8 cellular contexts compared by ENCODE assay signal in the genomic region with DNA sequence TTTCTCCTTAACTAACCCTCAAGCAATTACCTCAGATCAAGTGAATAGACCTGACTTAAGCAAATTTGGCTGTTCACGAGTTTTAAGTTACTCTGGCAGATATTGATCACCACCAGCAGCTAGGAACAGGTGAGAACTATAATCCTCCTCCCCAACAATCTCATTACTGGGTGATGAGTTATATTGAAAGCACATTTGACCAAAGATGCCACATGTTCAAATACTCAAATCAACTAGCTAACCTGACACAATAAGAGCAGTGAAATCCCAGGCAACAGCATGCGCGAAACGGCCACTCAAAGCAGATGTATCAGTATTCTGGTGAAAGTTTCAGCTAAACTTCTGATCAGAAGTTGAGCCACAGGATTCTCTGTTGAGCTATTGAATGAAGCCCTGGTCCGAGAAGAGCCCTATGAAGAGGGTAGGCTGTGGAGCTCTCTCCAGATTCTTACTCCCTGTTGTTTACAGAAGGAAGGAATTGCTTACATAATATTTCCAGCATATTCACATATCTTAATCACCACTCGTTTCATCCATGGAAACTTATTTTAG. TPM values are rescaled to one million over a fixed set of nuclear protein-coding genes. Genes with fewer than 3 reads are reported as not detected.
A peak's percentile ranks its signal among the peaks of the same experiment; 100 is the strongest.
DNase-seq lines count a peak whose midpoint lies in the region; ATAC-seq and TF ChIP-seq lines count a peak whose summit lies in the region.

No MANE protein-coding gene starts in this region.

- WGBS in mesendoderm (ENCODE audit: extremely low coverage, insufficient coverage, low lambda C conversion rate): no CpG with 5 or more reads among the region's 6 CpGs

- H3K4me1 Mint-ChIP-seq in activated CD8-positive, alpha-beta T cell treated with anti-CD3 and anti-CD28 coated beads for 36 hours (ENCODE audit: low read depth): peaks cover 18% of the 10 kb centered on the region
- peaks cover 9% of the 10 kb centered on the region for H3K4me1 Mint-ChIP-seq in activated CD8-positive, alpha-beta T cell treated with anti-CD3 and anti-CD28 coated beads, Interleukin-2, amount 10 ng/mL, durations not matched to agents 7 days and 5 days (ENCODE audit: low read depth)
- H3K4me1 Mint-ChIP-seq in stimulated activated memory B cell treated with anti-CD40 and anti-IgM and Interleukin-4, amounts not matched to agents 10 μg/mL and 1 μg/mL and 100 μg/mL, for 72 hours: peaks cover 11% of the 10 kb centered on the region

- H4K5ac ChIP-seq in mesendoderm (ENCODE audit: low read length): no peak overlapping the region

- H3K56ac ChIP-seq in mesendoderm (ENCODE audit: low read length): no peak overlapping the region

- H3K23ac ChIP-seq in mesendoderm (ENCODE audit: low read length): no peak overlapping the region

- H2AK5ac ChIP-seq in mesendoderm (ENCODE audit: low read length): no peak overlapping the region

- no peaks in the 10 kb centered on the region for H3K4me1 ChIP-seq in mesendoderm (ENCODE audit: control insufficient read depth, low read depth, low read length)

- DNase-seq in activated CD8-positive, alpha-beta T cell treated with anti-CD3 and anti-CD28 coated beads for 36 hours: peak; percentile 53
- no peak for DNase-seq in activated CD8-positive, alpha-beta T cell treated with anti-CD3 and anti-CD28 coated beads, Interleukin-2, amount 10 ng/mL, durations not matched to agents 7 days and 5 days
- DNase-seq in SK-N-MC (ENCODE audit: low read depth, low spot score) (no peak), NCI-H748 (lab: John Stamatoyannopoulos, UW; ENCODE audit: unreplicated experiment) (no peak), mesendoderm (no peak)
- DNase-seq in stimulated activated naive CD4-positive, alpha-beta T cell treated with Interleukin-2 at 50 U/mL for 16 hours (lab: John Stamatoyannopoulos, UW): no peak

- no peak overlapping the region for H2BK5ac ChIP-seq in mesendoderm (ENCODE audit: low read length)

- no peaks in the 10 kb centered on the region for H3K9me3 ChIP-seq in SK-N-MC (ENCODE audit: low read depth, low read length)

- no peaks in the 10 kb centered on the region for H3K79me1 ChIP-seq in mesendoderm (ENCODE audit: low read length)

- H3K27ac ChIP-seq in SK-N-MC (peak overlapping the region; percentile 58; the same call in 1 of the 2 replicates), mesendoderm (ENCODE audit: low read depth, low read length) (no peak overlapping the region)

- H3K79me2 ChIP-seq in mesendoderm (ENCODE audit: control insufficient read depth, insufficient read depth, low read length): no peaks in the 10 kb centered on the region

- H3K4ac ChIP-seq in mesendoderm (ENCODE audit: low read depth, low read length): no peak overlapping the region

- no peak overlapping the region for H3K4me2 ChIP-seq in mesendoderm (ENCODE audit: low read length)

- no peaks in the 10 kb centered on the region for H3K36me3 Mint-ChIP-seq in activated CD8-positive, alpha-beta T cell treated with anti-CD3 and anti-CD28 coated beads for 36 hours (ENCODE audit: low read depth)
- no peaks in the 10 kb centered on the region for H3K36me3 Mint-ChIP-seq in activated CD8-positive, alpha-beta T cell treated with anti-CD3 and anti-CD28 coated beads, Interleukin-2, amount 10 ng/mL, durations not matched to agents 7 days and 5 days (ENCODE audit: low read depth)
- H3K36me3 Mint-ChIP-seq in stimulated activated memory B cell treated with anti-CD40 and anti-IgM and Interleukin-4, amounts not matched to agents 10 μg/mL and 1 μg/mL and 100 μg/mL, for 72 hours: no peaks in the 10 kb centered on the region

- no peak overlapping the region for H2BK120ac ChIP-seq in mesendoderm (ENCODE audit: low read depth, low read length)

- ATAC-seq in activated CD8-positive, alpha-beta T cell treated with anti-CD3 and anti-CD28 coated beads for 36 hours: peak; percentile 76
- no peak for ATAC-seq in activated CD8-positive, alpha-beta T cell treated with anti-CD3 and anti-CD28 coated beads, Interleukin-2, amount 10 ng/mL, durations not matched to agents 7 days and 5 days
- ATAC-seq in HG02678 (IDR thresholded peaks at IDR 0.05; ENCODE audit: unreplicated experiment): peak; percentile 81
- peak; percentile 46 for ATAC-seq in stimulated activated memory B cell treated with anti-CD40 and anti-IgM and Interleukin-4, amounts not matched to agents 10 μg/mL and 1 μg/mL and 100 μg/mL, for 72 hours

- H4K8ac ChIP-seq in mesendoderm (ENCODE audit: low read depth, low read length): no peak overlapping the region

- H2BK15ac ChIP-seq in mesendoderm (replicated peaks; ENCODE audit: low read depth): no peak overlapping the region

- H3K4me3 Mint-ChIP-seq in activated CD8-positive, alpha-beta T cell treated with anti-CD3 and anti-CD28 coated beads for 36 hours: no peak overlapping the region
- no peak overlapping the region for H3K4me3 Mint-ChIP-seq in activated CD8-positive, alpha-beta T cell treated with anti-CD3 and anti-CD28 coated beads, Interleukin-2, amount 10 ng/mL, durations not matched to agents 7 days and 5 days
- no peak overlapping the region for H3K4me3 Mint-ChIP-seq in stimulated activated memory B cell treated with anti-CD40 and anti-IgM and Interleukin-4, amounts not matched to agents 10 μg/mL and 1 μg/mL and 100 μg/mL, for 72 hours

- H3K4me3 ChIP-seq in SK-N-MC (no peak overlapping the region), mesendoderm (ENCODE audit: low read length) (no peak overlapping the region)

- intact Hi-C loops in activated CD8-positive, alpha-beta T cell treated with anti-CD3 and anti-CD28 coated beads for 36 hours (cut with micrococcal nuclease): no loop called here

- H3K18ac ChIP-seq in mesendoderm (ENCODE audit: low read length): no peak overlapping the region

- H3K9me3 Mint-ChIP-seq in activated CD8-positive, alpha-beta T cell treated with anti-CD3 and anti-CD28 coated beads for 36 hours: no peaks in the 10 kb centered on the region
- no peaks in the 10 kb centered on the region for H3K9me3 Mint-ChIP-seq in activated CD8-positive, alpha-beta T cell treated with anti-CD3 and anti-CD28 coated beads, Interleukin-2, amount 10 ng/mL, durations not matched to agents 7 days and 5 days (ENCODE audit: insufficient read depth)
- no peaks in the 10 kb centered on the region for H3K9me3 Mint-ChIP-seq in stimulated activated memory B cell treated with anti-CD40 and anti-IgM and Interleukin-4, amounts not matched to agents 10 μg/mL and 1 μg/mL and 100 μg/mL, for 72 hours

- peaks cover 5% of the 10 kb centered on the region for H3K27me3 Mint-ChIP-seq in activated CD8-positive, alpha-beta T cell treated with anti-CD3 and anti-CD28 coated beads for 36 hours
- peaks cover 2% of the 10 kb centered on the region for H3K27me3 Mint-ChIP-seq in activated CD8-positive, alpha-beta T cell treated with anti-CD3 and anti-CD28 coated beads, Interleukin-2, amount 10 ng/mL, durations not matched to agents 7 days and 5 days (ENCODE audit: low read depth)
- H3K27me3 Mint-ChIP-seq in stimulated activated memory B cell treated with anti-CD40 and anti-IgM and Interleukin-4, amounts not matched to agents 10 μg/mL and 1 μg/mL and 100 μg/mL, for 72 hours: no peaks in the 10 kb centered on the region

- H3K36me3 ChIP-seq in SK-N-MC (ENCODE audit: insufficient read depth, low read length) (no peaks in the 10 kb centered on the region; the same call in 1 of the 2 replicates), mesendoderm (ENCODE audit: control insufficient read depth, insufficient read depth, low read length) (no peaks in the 10 kb centered on the region)

- H3K9ac ChIP-seq in SK-N-MC (ENCODE audit: insufficient read length) (no peak overlapping the region), mesendoderm (ENCODE audit: low read length) (no peak overlapping the region)

- CTCF ChIA-PET in activated CD8-positive, alpha-beta T cell treated with anti-CD3 and anti-CD28 coated beads for 36 hours (lab: Charles Lee): interaction anchor here (1.0 to 2.2 kb wide), 3 partner anchors 14 to 397 kb away, joined by 3 to 14 read pairs (median 4); no protein-coding TSS in a partner anchor
- CTCF ChIA-PET in activated CD8-positive, alpha-beta T cell treated with anti-CD3 and anti-CD28 coated beads, Interleukin-2, amount 10 ng/mL, durations not matched to agents 7 days and 5 days (lab: Charles Lee): interaction anchor here (1.3 to 2.0 kb wide), 5 partner anchors 12 to 439 kb away, joined by 3 to 15 read pairs (median 5); no protein-coding TSS in a partner anchor

- POLR2A ChIA-PET in activated CD8-positive, alpha-beta T cell treated with anti-CD3 and anti-CD28 coated beads for 36 hours (lab: Charles Lee): no interaction called here
- POLR2A ChIA-PET in activated CD8-positive, alpha-beta T cell treated with anti-CD3 and anti-CD28 coated beads, Interleukin-2, amount 10 ng/mL, durations not matched to agents 7 days and 5 days (lab: Charles Lee): no interaction called here

- H3K27ac Mint-ChIP-seq in activated CD8-positive, alpha-beta T cell treated with anti-CD3 and anti-CD28 coated beads for 36 hours: peak overlapping the region; percentile 78
- no peak overlapping the region for H3K27ac Mint-ChIP-seq in activated CD8-positive, alpha-beta T cell treated with anti-CD3 and anti-CD28 coated beads, Interleukin-2, amount 10 ng/mL, durations not matched to agents 7 days and 5 days
- H3K27ac Mint-ChIP-seq in stimulated activated memory B cell treated with anti-CD40 and anti-IgM and Interleukin-4, amounts not matched to agents 10 μg/mL and 1 μg/mL and 100 μg/mL, for 72 hours: no peak overlapping the region

- H3K27me3 ChIP-seq in mesendoderm (ENCODE audit: insufficient read depth, low read length, poor library complexity): no peaks in the 10 kb centered on the region

- no peak for TF ChIP-seq CTCF in activated CD8-positive, alpha-beta T cell treated with anti-CD3 and anti-CD28 coated beads for 36 hours (IDR thresholded peaks at IDR 0.05)

RNA-seq across cellular contexts. Expression of gene CAV1, which starts 52.6 kb away (rescaled TPM):
- under 1 TPM; 0.18 to 0.74 TPM for total RNA-seq in activated CD8-positive, alpha-beta T cell treated with anti-CD3 and anti-CD28 coated beads for 36 hours
- total RNA-seq in activated CD8-positive, alpha-beta T cell treated with anti-CD3 and anti-CD28 coated beads, Interleukin-2, amount 10 ng/mL, durations not matched to agents 7 days and 5 days: not detected
- 114 TPM for polyA plus RNA-seq in mesendoderm (2013, experiment 1 of 2)
- polyA plus RNA-seq in mesendoderm (2013, experiment 2 of 2): 115 TPM
